In genomic region chr21:32256873-32257620, GRCh38 we compare ENCODE assay signal across 1 cellular context.
TF ChIP-seq lines count a peak whose summit lies in the region.

No MANE protein-coding gene starts in this region.

TF ChIP-seq in SK-N-SH, 30 proteins besides CTCF, POLR2A, EP300 and RAD21 (continued from another document):
- peak; percentile 72; the same call in 1 of the 2 replicates for TF ChIP-seq USF1 (IDR thresholded peaks at IDR 0.05; ENCODE audit: borderline replicate concordance, low read depth)
- peak; percentile 63; the same call in 1 of the 2 replicates for TF ChIP-seq MXI1 (IDR thresholded peaks at IDR 0.05; ENCODE audit: low read depth, low read length)
- no peak for TF ChIP-seq YY1 (IDR thresholded peaks at IDR 0.05; ENCODE audit: low read depth)
- TF ChIP-seq SMC3 (IDR thresholded peaks at IDR 0.05; ENCODE audit: low read depth, low read length) = no peak
- 0 out of 2 replicates have a peak, but pooled peaks have one; percentile 50 for TF ChIP-seq FOXJ3 (CRISPR knock-in tag; IDR thresholded peaks at IDR 0.05)
- peak; percentile 38; the same call in 1 of the 2 replicates for TF ChIP-seq TCF12 (IDR thresholded peaks at IDR 0.05)
TF ChIP-seq in SK-N-SH: peak in this region for 9.
